Comparison of ENCODE assay signal across 28 cellular contexts in genomic region chr12:91744613-91745012, GRCh38.
DNase-seq lines count a peak whose midpoint lies in the region; ATAC-seq and TF ChIP-seq lines count a peak whose summit lies in the region.
"Had no signal": no experiment of that assay in that cellular context is flagged by ENCODE, and none has a peak within 500 bp of the region (broad histone marks: within the 10 kb centered on the region; RNA-seq: fewer than 3 reads in every experiment).

No MANE protein-coding gene starts in this region.

- DNase-seq in NCI-H2081 (lab: John Stamatoyannopoulos, UW) = peak; percentile 2 to 34
- no peak for DNase-seq in NCI-H2081 treated with DMSO at 0.1 percent for 48 hours (lab: John Stamatoyannopoulos, UW)
- peak; percentile 30 for DNase-seq in OCI-M1 (lab: John Stamatoyannopoulos, UW)
- DNase-seq in left kidney (ENCODE audit: low read depth, low spot score) = peak; percentile 59
- DNase-seq in erythroblast (lab: John Stamatoyannopoulos, UW) = no peak
- no peak for DNase-seq in CD8-positive, alpha-beta T cell
- DNase-seq in inferior parietal cortex (ENCODE audit: extremely low spot score) = no peak
- no peak for DNase-seq in activated naive CD8-positive, alpha-beta T cell treated with anti-CD3 and anti-CD28 coated beads for 36 hours
- DNase-seq: activated B cell treated with CpG ODN at 0.5 μM for 24 hours; activated CD4-positive, alpha-beta T cell treated with anti-CD3 and anti-CD28 coated beads, Interleukin-2, amount 10 ng/mL, durations not matched to agents 7 days and 5 days; activated effector memory CD4-positive, alpha-beta T cell treated with anti-CD3 and anti-CD28 coated beads, Interleukin-2, amount 50 U/mL, for 16 hours; activated naive CD8-positive, alpha-beta T cell treated with anti-CD3 and anti-CD28 coated beads, Interleukin-2, amount 10 ng/mL, durations not matched to agents 7 days and 5 days; activated T-cell treated with anti-CD3 and anti-CD28 coated beads, Interleukin-2, amount 50 U/mL, for 1 hour; CD4-positive, CD25-positive, alpha-beta regulatory T cell; effector CD8-positive, alpha-beta T cell; glutamatergic neuron; islet precursor cell; left ventricle myocardium superior; NCI-H1092; NCI-H1694; transverse colon had no signal

- no peak overlapping the region for H3K27ac Mint-ChIP-seq in CD8-positive, alpha-beta T cell
- H3K27ac Mint-ChIP-seq in activated naive CD8-positive, alpha-beta T cell treated with anti-CD3 and anti-CD28 coated beads for 36 hours = no peak overlapping the region
- H3K27ac Mint-ChIP-seq: activated B cell treated with CpG ODN at 0.5 μM for 24 hours; activated CD4-positive, alpha-beta T cell treated with anti-CD3 and anti-CD28 coated beads, Interleukin-2, amount 10 ng/mL, durations not matched to agents 7 days and 5 days; activated naive CD8-positive, alpha-beta T cell treated with anti-CD3 and anti-CD28 coated beads, Interleukin-2, amount 10 ng/mL, durations not matched to agents 7 days and 5 days; CD4-positive, CD25-positive, alpha-beta regulatory T cell; stimulated activated memory B cell treated with anti-CD40 and anti-IgM and Interleukin-4, amounts not matched to agents 10 μg/mL and 1 μg/mL and 100 μg/mL, for 72 hours had no signal

- no peak for ATAC-seq in CD8-positive, alpha-beta T cell
- ATAC-seq: left ventricle myocardium superior; stimulated activated memory B cell treated with anti-CD40 and anti-IgM and Interleukin-4, amounts not matched to agents 10 μg/mL and 1 μg/mL and 100 μg/mL, for 72 hours had no signal

- peaks cover 2% of the 10 kb centered on the region for H3K27me3 Mint-ChIP-seq in CD8-positive, alpha-beta T cell (ENCODE audit: low read depth)
- H3K27me3 Mint-ChIP-seq in activated naive CD8-positive, alpha-beta T cell treated with anti-CD3 and anti-CD28 coated beads for 36 hours = no peaks in the 10 kb centered on the region
- H3K27me3 Mint-ChIP-seq: activated CD4-positive, alpha-beta T cell treated with anti-CD3 and anti-CD28 coated beads, Interleukin-2, amount 10 ng/mL, durations not matched to agents 7 days and 5 days; activated naive CD8-positive, alpha-beta T cell treated with anti-CD3 and anti-CD28 coated beads, Interleukin-2, amount 10 ng/mL, durations not matched to agents 7 days and 5 days; CD4-positive, CD25-positive, alpha-beta regulatory T cell; stimulated activated memory B cell treated with anti-CD40 and anti-IgM and Interleukin-4, amounts not matched to agents 10 μg/mL and 1 μg/mL and 100 μg/mL, for 72 hours had no signal

- intact Hi-C loops in CD8-positive, alpha-beta T cell (cut with DNase I, micrococcal nuclease) = no loop called here

- POLR2A ChIA-PET in CD8-positive, alpha-beta T cell (lab: Charles Lee) = no interaction called here

- H3K4me3 Mint-ChIP-seq in CD8-positive, alpha-beta T cell = no peak overlapping the region
- no peak overlapping the region for H3K4me3 Mint-ChIP-seq in activated naive CD8-positive, alpha-beta T cell treated with anti-CD3 and anti-CD28 coated beads for 36 hours
- H3K4me3 Mint-ChIP-seq: activated B cell treated with CpG ODN at 0.5 μM for 24 hours; activated CD4-positive, alpha-beta T cell treated with anti-CD3 and anti-CD28 coated beads, Interleukin-2, amount 10 ng/mL, durations not matched to agents 7 days and 5 days; activated naive CD8-positive, alpha-beta T cell treated with anti-CD3 and anti-CD28 coated beads, Interleukin-2, amount 10 ng/mL, durations not matched to agents 7 days and 5 days; CD4-positive, CD25-positive, alpha-beta regulatory T cell; stimulated activated memory B cell treated with anti-CD40 and anti-IgM and Interleukin-4, amounts not matched to agents 10 μg/mL and 1 μg/mL and 100 μg/mL, for 72 hours had no signal

- H3K4me3 ChIP-seq in CD8-positive, alpha-beta T cell (ENCODE audit: low read depth, low read length) = no peak overlapping the region
- H3K4me3 ChIP-seq: ascending aorta, cardiac muscle cell, coronary artery, SJSA1, transverse colon had no signal

- H3K27ac ChIP-seq in CD8-positive, alpha-beta T cell (ENCODE audit: low read depth, low read length) = no peak overlapping the region
- H3K27ac ChIP-seq: 22Rv1, ascending aorta, cardiac muscle cell, coronary artery, neutrophil, SJSA1, transverse colon had no signal

- H3K4me1 ChIP-seq in CD8-positive, alpha-beta T cell (ENCODE audit: insufficient read depth, low read length) = no peaks in the 10 kb centered on the region
- H3K4me1 ChIP-seq: SJSA1, transverse colon had no signal

- no peak for TF ChIP-seq POLR2A in erythroblast (IDR thresholded peaks at IDR 0.05; ENCODE audit: low read length)

- H3K9me3 ChIP-seq in CD8-positive, alpha-beta T cell (ENCODE audit: low read length) = no peaks in the 10 kb centered on the region
- H3K9me3 ChIP-seq: ascending aorta, neutrophil, SJSA1, transverse colon had no signal

- H3K4me1 Mint-ChIP-seq in CD8-positive, alpha-beta T cell (ENCODE audit: low read depth) = no peaks in the 10 kb centered on the region
- no peaks in the 10 kb centered on the region for H3K4me1 Mint-ChIP-seq in activated naive CD8-positive, alpha-beta T cell treated with anti-CD3 and anti-CD28 coated beads for 36 hours
- H3K4me1 Mint-ChIP-seq: activated B cell treated with CpG ODN at 0.5 μM for 24 hours; activated CD4-positive, alpha-beta T cell treated with anti-CD3 and anti-CD28 coated beads, Interleukin-2, amount 10 ng/mL, durations not matched to agents 7 days and 5 days; activated naive CD8-positive, alpha-beta T cell treated with anti-CD3 and anti-CD28 coated beads, Interleukin-2, amount 10 ng/mL, durations not matched to agents 7 days and 5 days; CD4-positive, CD25-positive, alpha-beta regulatory T cell; stimulated activated memory B cell treated with anti-CD40 and anti-IgM and Interleukin-4, amounts not matched to agents 10 μg/mL and 1 μg/mL and 100 μg/mL, for 72 hours had no signal

- no peaks in the 10 kb centered on the region for H3K36me3 Mint-ChIP-seq in CD8-positive, alpha-beta T cell
- no peaks in the 10 kb centered on the region for H3K36me3 Mint-ChIP-seq in activated naive CD8-positive, alpha-beta T cell treated with anti-CD3 and anti-CD28 coated beads for 36 hours
- H3K36me3 Mint-ChIP-seq: activated naive CD8-positive, alpha-beta T cell treated with anti-CD3 and anti-CD28 coated beads, Interleukin-2, amount 10 ng/mL, durations not matched to agents 7 days and 5 days; CD4-positive, CD25-positive, alpha-beta regulatory T cell; stimulated activated memory B cell treated with anti-CD40 and anti-IgM and Interleukin-4, amounts not matched to agents 10 μg/mL and 1 μg/mL and 100 μg/mL, for 72 hours had no signal

- peaks cover 3% of the 10 kb centered on the region for H3K9me3 Mint-ChIP-seq in CD8-positive, alpha-beta T cell
- H3K9me3 Mint-ChIP-seq in activated naive CD8-positive, alpha-beta T cell treated with anti-CD3 and anti-CD28 coated beads for 36 hours = peaks cover 8% of the 10 kb centered on the region
- H3K9me3 Mint-ChIP-seq: activated B cell treated with CpG ODN at 0.5 μM for 24 hours; stimulated activated memory B cell treated with anti-CD40 and anti-IgM and Interleukin-4, amounts not matched to agents 10 μg/mL and 1 μg/mL and 100 μg/mL, for 72 hours had no signal

- no peak for TF ChIP-seq CTCF in CD8-positive, alpha-beta T cell (IDR thresholded peaks at IDR 0.05)

- CTCF ChIA-PET in CD8-positive, alpha-beta T cell (lab: Charles Lee) = no interaction called here

- no peaks in the 10 kb centered on the region for H3K27me3 ChIP-seq in CD8-positive, alpha-beta T cell (ENCODE audit: insufficient read depth, low read length)
- H3K27me3 ChIP-seq: ascending aorta, cardiac muscle cell, neutrophil, SJSA1, transverse colon had no signal

- no peaks in the 10 kb centered on the region for H3K36me3 ChIP-seq in CD8-positive, alpha-beta T cell (ENCODE audit: insufficient read depth, low read length)
- H3K36me3 ChIP-seq: ascending aorta, cardiac muscle cell, neutrophil, SJSA1, transverse colon had no signal

Comparison
In these comparisons a context has a peak if more than half of its experiments do, and no peak if none do; other contexts are left out.
1. DNase-seq: peak in NCI-H2081 (2 of 2), OCI-M1 (single experiment) and left kidney (single experiment); none in NCI-H2081 treated with DMSO at 0.1 percent for 48 hours (single experiment), erythroblast (0 of 2), CD8-positive, alpha-beta T cell (0 of 7), inferior parietal cortex (single experiment) and activated naive CD8-positive, alpha-beta T cell treated with anti-CD3 and anti-CD28 coated beads for 36 hours (single experiment).